Comparison of ENCODE assay signal across 1 cellular context in genomic region chr3:159804726-159805410, GRCh38.
TF ChIP-seq lines count a peak whose summit lies in the region.

No MANE protein-coding gene starts in this region.

TF ChIP-seq in HEK293, 187 proteins besides CTCF, POLR2A, EP300 and RAD21 (continued from another document):
- TF ChIP-seq PRDM4 (tag by site-specific recombination; IDR thresholded peaks at IDR 0.05) (no peak), PRDM10 (tag by site-specific recombination; IDR thresholded peaks at IDR 0.05) (0 out of 2 replicates have a peak, but pooled peaks have one; percentile 11), ZNF777 (tag by site-specific recombination; IDR thresholded peaks at IDR 0.05; ENCODE audit: borderline replicate concordance) (no peak), IKZF3 (tag by site-specific recombination; IDR thresholded peaks at IDR 0.05) (peak; percentile 52; the same call in 1 of the 2 replicates), ZBTB6 (tag by site-specific recombination; IDR thresholded peaks at IDR 0.05) (peak; percentile 76; the same call in 1 of the 2 replicates), ZNF600 (tag by site-specific recombination; IDR thresholded peaks at IDR 0.05) (peak; percentile 72), ZNF792 (tag by site-specific recombination; IDR thresholded peaks at IDR 0.05) (no peak), ZNF292 (tag by site-specific recombination; IDR thresholded peaks at IDR 0.05; ENCODE audit: borderline replicate concordance, low read depth) (no peak), ZNF677 (tag by site-specific recombination; IDR thresholded peaks at IDR 0.05) (no peak), TSHZ1 (tag by site-specific recombination; IDR thresholded peaks at IDR 0.05; ENCODE audit: borderline replicate concordance) (no peak), ZNF843 (tag by site-specific recombination; IDR thresholded peaks at IDR 0.05) (no peak), ZNF155 (tag by site-specific recombination; IDR thresholded peaks at IDR 0.05) (no peak), ZNF571 (tag by site-specific recombination; IDR thresholded peaks at IDR 0.05) (no peak), PRDM1 (tag by site-specific recombination; IDR thresholded peaks at IDR 0.05) (no peak), ZNF341 (tag by site-specific recombination; IDR thresholded peaks at IDR 0.05; ENCODE audit: low read depth) (peak; percentile 95), ZBTB1 (tag by site-specific recombination; IDR thresholded peaks at IDR 0.05) (no peak), ZNF776 (tag by site-specific recombination; IDR thresholded peaks at IDR 0.05; ENCODE audit: borderline replicate concordance) (no peak), ZXDB (tag by site-specific recombination; IDR thresholded peaks at IDR 0.05) (no peak), REST (tag by site-specific recombination; IDR thresholded peaks at IDR 0.05) (no peak), ZNF544 (tag by site-specific recombination; IDR thresholded peaks at IDR 0.05) (no peak), ZNF510 (tag by site-specific recombination; IDR thresholded peaks at IDR 0.05; ENCODE audit: insufficient replicate concordance) (no peak), ZNF555 (tag by site-specific recombination; conservative IDR thresholded peaks at IDR 0.05) (no peak)
- TF ChIP-seq, protein P1, sequence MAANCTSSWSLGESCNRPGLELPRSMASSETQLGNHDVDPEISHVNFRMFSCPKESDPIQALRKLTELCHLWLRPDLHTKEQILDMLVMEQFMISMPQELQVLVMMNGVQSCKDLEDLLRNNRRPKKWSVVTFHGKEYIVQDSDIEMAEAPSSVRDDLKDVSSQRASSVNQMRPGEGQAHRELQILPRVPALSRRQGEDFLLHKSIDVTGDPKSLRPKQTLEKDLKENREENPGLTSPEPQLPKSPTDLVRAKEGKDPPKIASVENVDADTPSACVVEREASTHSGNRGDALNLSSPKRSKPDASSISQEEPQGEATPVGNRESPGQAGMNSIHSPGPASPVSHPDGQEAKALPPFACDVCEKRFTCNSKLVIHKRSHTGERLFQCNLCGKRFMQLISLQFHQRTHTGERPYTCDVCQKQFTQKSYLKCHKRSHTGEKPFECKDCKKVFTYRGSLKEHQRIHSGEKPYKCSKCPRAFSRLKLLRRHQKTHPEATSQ (tag by site-specific recombination; IDR thresholded peaks at IDR 0.05) = no peak
TF ChIP-seq in HEK293: peak in this region for 12.
